11 cellular contexts compared by ENCODE assay signal in genomic region chr9:94869415-94869838, GRCh38.
DNase-seq lines count a peak whose midpoint lies in the region; ATAC-seq lines count a peak whose summit lies in the region.
"Had no signal": no experiment of that assay in that cellular context is flagged by ENCODE, and none has a peak within 500 bp of the region (broad histone marks: within the 10 kb centered on the region; RNA-seq: fewer than 3 reads in every experiment).

No MANE protein-coding gene starts in this region.

- peak overlapping the region in 1 of 2 experiments; percentile 62 for H3K18ac ChIP-seq in mesenchymal stem cell (ENCODE audit: low read depth in 1 of 2, low read length in 2 of 2)

- H3K9ac ChIP-seq in mesenchymal stem cell (ENCODE audit: low read length), result no peak overlapping the region
- H3K9ac ChIP-seq: BLaER1 treated with 17β-estradiol and CSF1 and Interleukin-3, amounts not matched to agents 10 nM and 100 nM had no signal

- intact Hi-C loops in aorta (cut with DNase I), result loop anchor here (5.0 to 10.0 kb wide), 5 partner anchors 38 to 138 kb away; no protein-coding TSS in a partner anchor

- H3K4me2 ChIP-seq in mesenchymal stem cell (ENCODE audit: low read length, poor library complexity, severe bottlenecking), result no peak overlapping the region
- H3K4me2 ChIP-seq: BLaER1 treated with 17β-estradiol and CSF1 and Interleukin-3, amounts not matched to agents 10 nM and 100 nM had no signal

- H2BK15ac ChIP-seq in mesenchymal stem cell (ENCODE audit: low read depth, poor library complexity, severe bottlenecking), result no peak overlapping the region

- H3K9me3 ChIP-seq in mesenchymal stem cell (ENCODE audit: control insufficient read depth, low read length) (no peaks in the 10 kb centered on the region), aorta (ENCODE audit: control insufficient read depth, low read length) (no peaks in the 10 kb centered on the region)
- H3K9me3 ChIP-seq: ovary had no signal

- H4K91ac ChIP-seq in mesenchymal stem cell (ENCODE audit: low read length), result no peak overlapping the region

- no peaks in the 10 kb centered on the region for H3K27me3 Mint-ChIP-seq in activated naive CD8-positive, alpha-beta T cell

- H3K14ac ChIP-seq in mesenchymal stem cell (ENCODE audit: low read length in 2 of 2), result no peak overlapping the region

- H3K23ac ChIP-seq in mesenchymal stem cell (ENCODE audit: low read length in 2 of 2), result no peak overlapping the region

- no peak overlapping the region for H2BK120ac ChIP-seq in mesenchymal stem cell (ENCODE audit: low read depth, low read length)

- H3K36me3 ChIP-seq in mesenchymal stem cell (ENCODE audit: control insufficient read depth in 1 of 2, insufficient read depth in 2 of 2, low read depth in 1 of 2, low read length in 2 of 2), result no peaks in the 10 kb centered on the region
- H3K36me3 ChIP-seq in aorta (ENCODE audit: control insufficient read depth in 1 of 2, insufficient read depth in 2 of 2, low read length in 1 of 2), result no peaks in the 10 kb centered on the region
- H3K36me3 ChIP-seq: ovary had no signal

- peak overlapping the region; percentile 32 for H3K4me3 Mint-ChIP-seq in activated naive CD8-positive, alpha-beta T cell

- peak overlapping the region; percentile 41 for H3K27ac Mint-ChIP-seq in activated naive CD8-positive, alpha-beta T cell

- no peak overlapping the region for H3K4ac ChIP-seq in mesenchymal stem cell (ENCODE audit: low read depth in 1 of 2, low read length in 2 of 2)

- H3K27ac ChIP-seq in mesenchymal stem cell (ENCODE audit: low read length, poor library complexity, severe bottlenecking) (peak overlapping the region; percentile 98), aorta (ENCODE audit: low read depth in 1 of 2, low read length in 2 of 2) (peak overlapping the region; percentile 12 to 54)
- H3K27ac ChIP-seq: BLaER1 treated with 17β-estradiol and CSF1 and Interleukin-3, amounts not matched to agents 10 nM and 100 nM had no signal

- H3K79me1 ChIP-seq in mesenchymal stem cell (replicated peaks; ENCODE audit: low read length, poor library complexity, severe bottlenecking), result peaks cover 14% of the 10 kb centered on the region

- WGBS in mesenchymal stem cell, result 41% methylated on average over 3 of the region's 4 CpGs
- 65 to 73% methylated on average over 4 of the region's 4 CpGs for WGBS in aorta, 2 donors

- peak overlapping the region; percentile 57 for H2AK5ac ChIP-seq in mesenchymal stem cell (ENCODE audit: low read length, severe bottlenecking)

- ATAC-seq in aorta (ENCODE audit: low FRiP score), result no peak
- no peak for ATAC-seq in GM19035 (IDR thresholded peaks at IDR 0.05; ENCODE audit: unreplicated experiment)

- H3K9me3 Mint-ChIP-seq in activated naive CD8-positive, alpha-beta T cell (ENCODE audit: low read depth), result no peaks in the 10 kb centered on the region

- peaks cover 9% of the 10 kb centered on the region for H3K4me1 ChIP-seq in mesenchymal stem cell (ENCODE audit: control insufficient read depth, insufficient read depth, low read depth, low read length)
- H3K4me1 ChIP-seq in aorta (ENCODE audit: control insufficient read depth in 1 of 2, insufficient read depth in 2 of 2, low read length in 2 of 2), result peaks cover 5 to 17% of the 10 kb centered on the region in 2 donors

- H4K8ac ChIP-seq in mesenchymal stem cell (ENCODE audit: low read length), result no peak overlapping the region

- no peak overlapping the region for H2BK5ac ChIP-seq in mesenchymal stem cell (ENCODE audit: low read depth, low read length, poor library complexity, severe bottlenecking)

- H2BK12ac ChIP-seq in mesenchymal stem cell (ENCODE audit: low read length in 2 of 2), result no peak overlapping the region

- H3K27me3 ChIP-seq in mesenchymal stem cell (ENCODE audit: control insufficient read depth in 1 of 2, insufficient read depth in 1 of 2, low read length in 2 of 2) (no peaks in the 10 kb centered on the region), aorta (ENCODE audit: control insufficient read depth in 1 of 2, insufficient read depth in 2 of 2, low read length in 1 of 2) (no peaks in the 10 kb centered on the region)
- H3K27me3 ChIP-seq: BLaER1 treated with 17β-estradiol and CSF1 and Interleukin-3, amounts not matched to agents 10 nM and 100 nM; ovary had no signal

- H3K4me3 ChIP-seq in mesenchymal stem cell (ENCODE audit: insufficient read depth in 1 of 2, low read depth in 1 of 2, low read length in 2 of 2) (no peak overlapping the region), aorta (ENCODE audit: low read length in 2 of 2) (no peak overlapping the region)
- H3K4me3 ChIP-seq: BLaER1 treated with 17β-estradiol and CSF1 and Interleukin-3, amounts not matched to agents 10 nM and 100 nM; ovary had no signal

- no peak overlapping the region for H2AFZ ChIP-seq in mesenchymal stem cell (ENCODE audit: low read depth, low read length)

- peaks cover 39% of the 10 kb centered on the region for H3K4me1 Mint-ChIP-seq in activated naive CD8-positive, alpha-beta T cell (ENCODE audit: low read depth)

- peak; percentile 49 for DNase-seq in stimulated activated CD4-positive, alpha-beta T cell treated with anti-CD3 and anti-CD28 coated beads, Interleukin-15, amount 100 ng/mL, for 24 hours
- no peak for DNase-seq in stimulated activated CD4-positive, alpha-beta T cell treated with anti-CD3 and anti-CD28 coated beads, Interleukin-12 subunit alpha, Interleukin-12 subunit beta, amount 100 ng/mL, for 4 hours
- DNase-seq in mesenchymal stem cell (peak; percentile 66), aorta (no peak), hippocampal formation (lab: John Stamatoyannopoulos, UW) (no peak), occipital lobe (lab: John Stamatoyannopoulos, UW) (no peak)
- DNase-seq: ovary, RPMI8226 had no signal

- H3K36me3 Mint-ChIP-seq in activated naive CD8-positive, alpha-beta T cell, result peaks cover 3% of the 10 kb centered on the region

Comparison
In these comparisons a context has a peak if more than half of its experiments do, and no peak if none do; other contexts are left out.
1. DNase-seq: peak in stimulated activated CD4-positive, alpha-beta T cell treated with anti-CD3 and anti-CD28 coated beads, Interleukin-15, amount 100 ng/mL, for 24 hours (single experiment) and mesenchymal stem cell (single experiment); none in stimulated activated CD4-positive, alpha-beta T cell treated with anti-CD3 and anti-CD28 coated beads, Interleukin-12 subunit alpha, Interleukin-12 subunit beta, amount 100 ng/mL, for 4 hours (single experiment), aorta (0 of 2), hippocampal formation (0 of 2) and occipital lobe (single experiment).